In the genomic region with DNA sequence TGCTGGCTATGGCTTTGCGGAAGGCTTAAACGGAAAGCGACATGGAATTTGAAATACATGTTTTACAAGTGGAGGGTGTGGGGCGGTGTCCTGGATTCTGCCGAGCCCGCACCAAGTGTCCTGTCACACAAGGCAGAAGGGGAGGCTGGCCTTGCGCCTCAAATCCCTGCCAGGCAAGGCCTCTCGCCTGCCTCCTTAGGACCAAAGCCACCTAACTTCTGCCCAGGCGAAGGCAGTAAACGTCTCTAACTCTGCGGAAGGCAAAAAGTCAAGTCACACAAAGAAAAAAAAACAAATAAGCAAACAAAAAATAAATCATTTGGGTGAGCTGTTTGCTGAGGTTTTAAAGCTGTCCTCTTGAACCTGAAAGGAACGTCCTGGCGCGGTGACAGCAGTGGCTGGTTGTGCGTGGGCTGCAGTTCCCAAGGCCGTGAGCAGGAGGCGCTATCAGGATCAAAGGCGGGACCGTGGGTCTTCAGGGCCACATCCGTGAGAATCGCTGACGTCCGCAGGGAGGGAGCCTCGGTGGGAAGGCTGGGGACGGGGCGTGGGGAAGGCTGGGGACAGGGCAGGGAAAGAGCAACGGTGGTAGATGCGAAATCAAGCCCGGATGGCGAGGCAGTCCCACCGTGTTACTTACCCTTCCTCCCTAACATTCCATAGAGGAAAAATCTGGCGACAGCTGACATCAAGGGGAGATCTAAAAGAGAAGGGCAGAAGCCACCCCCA, we compare ENCODE assay signal across 11 cellular contexts.
DNase-seq lines count a peak whose midpoint lies in the region; ATAC-seq and TF ChIP-seq lines count a peak whose summit lies in the region.
"Had no signal": no experiment of that assay in that cellular context is flagged by ENCODE, and none has a peak within 500 bp of the region (broad histone marks: within the 10 kb centered on the region; RNA-seq: fewer than 3 reads in every experiment).

No MANE protein-coding gene starts in this region.

- no peaks in the 10 kb centered on the region for H3K27me3 ChIP-seq in HUES64 (ENCODE audit: insufficient read depth, low read length)

- no peak overlapping the region for H3K4me3 Mint-ChIP-seq in type B pancreatic cell

- H3K27me3 Mint-ChIP-seq in type B pancreatic cell: peaks cover 5% of the 10 kb centered on the region

- no peak overlapping the region for H3K9ac ChIP-seq in HUES64 (ENCODE audit: low read depth, low read length)

- no peak overlapping the region for H3K27ac Mint-ChIP-seq in type B pancreatic cell

- no peaks in the 10 kb centered on the region for H3K4me1 ChIP-seq in HUES64 (ENCODE audit: insufficient read depth, low read length)

- no peak for DNase-seq in coronary artery (ENCODE audit: low spot score)
- peak; percentile 70 for DNase-seq in islet precursor cell
- no peak for DNase-seq in type B pancreatic cell (ENCODE audit: extremely low spot score, unreplicated experiment)
- no peak for DNase-seq in glomerular visceral epithelial cell (ENCODE audit: extremely low spot score)
- DNase-seq in kidney tubule cell (ENCODE audit: low spot score): no peak
- DNase-seq: dorsolateral prefrontal cortex; NCI-H1092 treated with DMSO at 0.1 percent for 48 hours; NK-92 treated with Interleukin-12 subunit alpha and Interleukin-12 subunit beta, amount 100 ng/mL, for 24 hours; T-helper 9 cell had no signal

- peak overlapping the region; percentile 42 for H3K4me3 ChIP-seq in HUES64 (ENCODE audit: low read length)
- H3K4me3 ChIP-seq in coronary artery: peak overlapping the region; percentile 25
- H3K4me3 ChIP-seq: dorsolateral prefrontal cortex had no signal

- no peaks in the 10 kb centered on the region for H3K36me3 Mint-ChIP-seq in type B pancreatic cell

- no peaks in the 10 kb centered on the region for H3K4me1 Mint-ChIP-seq in type B pancreatic cell (ENCODE audit: unreplicated experiment)

- no peak for ATAC-seq in GM18858 (IDR thresholded peaks at IDR 0.05; ENCODE audit: unreplicated experiment)

- H3K27ac ChIP-seq in HUES64 (ENCODE audit: low read depth, low read length) (no peak overlapping the region), coronary artery (no peak overlapping the region)
- H3K27ac ChIP-seq: dorsolateral prefrontal cortex had no signal

- no peaks in the 10 kb centered on the region for H3K36me3 ChIP-seq in HUES64 (ENCODE audit: insufficient read depth, low read length)

- no peak for TF ChIP-seq CTCF in coronary artery (IDR thresholded peaks at IDR 0.05)
- peak; percentile 43 for TF ChIP-seq CTCF in type B pancreatic cell (conservative IDR thresholded peaks at IDR 0.05)

- WGBS in HUES64: 84% methylated on average over 28 of the region's 32 CpGs

- H3K9me3 ChIP-seq in HUES64 (ENCODE audit: insufficient read depth, low read depth, low read length): no peaks in the 10 kb centered on the region

- no peaks in the 10 kb centered on the region for H3K9me3 Mint-ChIP-seq in type B pancreatic cell
